Comparison of ENCODE assay signal across 12 cellular contexts in genomic region chr16:88062341-88062861, GRCh38.
DNase-seq lines count a peak whose midpoint lies in the region; FAIRE-seq and TF ChIP-seq lines count a peak whose summit lies in the region.
"Had no signal": no experiment of that assay in that cellular context is flagged by ENCODE, and none has a peak within 500 bp of the region (broad histone marks: within the 10 kb centered on the region; RNA-seq: fewer than 3 reads in every experiment).

No MANE protein-coding gene starts in this region.

- no peaks in the 10 kb centered on the region for H3K79me2 ChIP-seq in neural progenitor cell (ENCODE audit: low read depth)

- H3K4me1 ChIP-seq in neural progenitor cell: peaks cover 22% of the 10 kb centered on the region

- peaks cover 23% of the 10 kb centered on the region for H3K4me1 Mint-ChIP-seq in neural progenitor cell

- H3K9me3 ChIP-seq in neural progenitor cell (ENCODE audit: low read depth): no peaks in the 10 kb centered on the region

- no peak overlapping the region for H3K27ac ChIP-seq in neural progenitor cell

- H3K9ac ChIP-seq in neural progenitor cell: no peak overlapping the region

- H4K20me1 ChIP-seq in neural progenitor cell (ENCODE audit: low read depth): no peaks in the 10 kb centered on the region

- H3K27me3 Mint-ChIP-seq in neural progenitor cell (ENCODE audit: insufficient read depth, low read depth): peaks cover 8% of the 10 kb centered on the region
- H3K27me3 Mint-ChIP-seq: B cell had no signal

- H2AFZ ChIP-seq in neural progenitor cell (replicated peaks): no peak overlapping the region

- H3F3A ChIP-seq in neural progenitor cell (ENCODE audit: low read depth): no peaks in the 10 kb centered on the region

- no peaks in the 10 kb centered on the region for H3K27me3 ChIP-seq in neural progenitor cell

- no peak overlapping the region for H3K4me3 ChIP-seq in neural progenitor cell

- H3K36me3 Mint-ChIP-seq in neural progenitor cell: peaks cover 3% of the 10 kb centered on the region

- TF ChIP-seq CTCF in neural progenitor cell (IDR thresholded peaks at IDR 0.05): no peak

- H3K36me3 ChIP-seq in neural progenitor cell: no peaks in the 10 kb centered on the region

- H3K4me3 Mint-ChIP-seq in neural progenitor cell: no peak overlapping the region
- H3K4me3 Mint-ChIP-seq: B cell had no signal

- FAIRE-seq in RCC 7860 (lab: Jason Lieb, UNC): no peak

- H3K4me2 ChIP-seq in neural progenitor cell: no peak overlapping the region

- peak; percentile 92 for DNase-seq in 8988T
- peak; percentile 50 for DNase-seq in LHCN-M2 (ENCODE audit: low read depth)
- DNase-seq in fibroblast of peridontal ligament (ENCODE audit: extremely low read depth): peak; percentile 82
- DNase-seq in neural progenitor cell (ENCODE audit: low spot score): peak; percentile 54
- no peak for DNase-seq in effector CD8-positive, alpha-beta T cell (lab: John Stamatoyannopoulos, UW)
- no peak for DNase-seq in RCC 7860 (ENCODE audit: low spot score)
- no peak for DNase-seq in activated CD8-positive, alpha-beta memory T cell treated with anti-CD3 and anti-CD28 coated beads, Interleukin-2, amount 50 U/mL, for 48 hours
- DNase-seq in pons (ENCODE audit: low spot score): no peak
- DNase-seq: activated T-cell treated with anti-CD3 and anti-CD28 coated beads for 4 hours, dermis blood vessel endothelial cell, NCI-H774 had no signal

- peak overlapping the region; percentile 69 for H3K27ac Mint-ChIP-seq in neural progenitor cell
- H3K27ac Mint-ChIP-seq: B cell had no signal

- H3K9me3 Mint-ChIP-seq in neural progenitor cell: no peaks in the 10 kb centered on the region

Comparison
In these comparisons a context has a peak if more than half of its experiments do, and no peak if none do; other contexts are left out.
1. DNase-seq: peak in 8988T (single experiment), LHCN-M2 (single experiment), fibroblast of peridontal ligament (single experiment) and neural progenitor cell (single experiment); none in effector CD8-positive, alpha-beta T cell (single experiment), RCC 7860 (single experiment), activated CD8-positive, alpha-beta memory T cell treated with anti-CD3 and anti-CD28 coated beads, Interleukin-2, amount 50 U/mL, for 48 hours (single experiment) and pons (single experiment).